In genomic region chr7:127920787-127921438, GRCh38 we compare ENCODE assay signal across 14 cellular contexts.
DNase-seq lines count a peak whose midpoint lies in the region; ATAC-seq, FAIRE-seq and TF ChIP-seq lines count a peak whose summit lies in the region.
"Had no signal": no experiment of that assay in that cellular context is flagged by ENCODE, and none has a peak within 500 bp of the region (broad histone marks: within the 10 kb centered on the region; RNA-seq: fewer than 3 reads in every experiment).

No MANE protein-coding gene starts in this region.

- no peak overlapping the region for H2AFZ ChIP-seq in hepatocyte

- no peak overlapping the region for H3K4me2 ChIP-seq in hepatocyte

- no peaks in the 10 kb centered on the region for H3K36me3 ChIP-seq in BJ (ENCODE audit: control insufficient read depth, insufficient read depth, low read length)
- H3K36me3 ChIP-seq in hepatocyte (replicated peaks; ENCODE audit: insufficient read depth, low read depth): no peaks in the 10 kb centered on the region
- no peaks in the 10 kb centered on the region for H3K36me3 ChIP-seq in MG63
- H3K36me3 ChIP-seq: adrenal gland, right atrium auricular region had no signal

- peaks cover 3% of the 10 kb centered on the region for H4K20me1 ChIP-seq in hepatocyte (ENCODE audit: insufficient read depth, poor library complexity, severe bottlenecking)

- in situ Hi-C loops in astrocyte of the spinal cord (cut with HindIII; ENCODE audit: low sequenced_read_pairs): no loop called here

- H3K27me3 ChIP-seq in BJ (ENCODE audit: control insufficient read depth, insufficient read depth, low read length): no peaks in the 10 kb centered on the region
- H3K27me3 ChIP-seq in hepatocyte: no peaks in the 10 kb centered on the region
- H3K27me3 ChIP-seq in MG63: no peaks in the 10 kb centered on the region
- H3K27me3 ChIP-seq: adrenal gland, right atrium auricular region had no signal

- CTCF ChIA-PET in BJ (lab: Yijun Ruan, JAX) (interaction anchor here (1.2 kb wide), 1 partner anchor 18 kb away, joined by 3 read pairs; no protein-coding TSS in a partner anchor), HEK293T (lab: Yijun Ruan, JAX) (interaction anchor here (0.6 to 1.1 kb wide), 2 partner anchors 113 to 129 kb away, joined by 3 read pairs; no protein-coding TSS in a partner anchor)

- peak; percentile 55 for DNase-seq in BJ (ENCODE audit: low read depth)
- DNase-seq in GM19239 (ENCODE audit: insufficient read length, low spot score): no peak
- peak; percentile 53 for DNase-seq in astrocyte of the spinal cord (ENCODE audit: low read depth, low spot score)
- peak; percentile 39 for DNase-seq in hepatocyte (ENCODE audit: low spot score)
- no peak for DNase-seq in MG63
- DNase-seq in HEK293T (ENCODE audit: extremely low spot score): no peak
- DNase-seq: activated CD4-positive, CD25-positive, alpha-beta regulatory T cell; adrenal gland; CD8-positive, alpha-beta T cell; mammary epithelial cell; stimulated activated CD4-positive, alpha-beta T cell treated with anti-CD3 and anti-CD28 coated beads, Interleukin-2, amount 100 ng/mL, for 48 hours had no signal

- FAIRE-seq in GM19239 (lab: Jason Lieb, UNC): peak; percentile 56

- WGBS in hepatocyte (ENCODE audit: low lambda C conversion rate, missing lambda C conversion rate): 98% methylated on average over 2 of the region's 2 CpGs

- H3K4me1 ChIP-seq in hepatocyte (ENCODE audit: insufficient read depth): peaks cover 4% of the 10 kb centered on the region
- H3K4me1 ChIP-seq: right atrium auricular region had no signal

- H3K27ac ChIP-seq in hepatocyte: no peak overlapping the region
- H3K27ac ChIP-seq: adrenal gland, right atrium auricular region had no signal

- no peaks in the 10 kb centered on the region for H3K9me3 ChIP-seq in hepatocyte (ENCODE audit: low read depth)
- H3K9me3 ChIP-seq in MG63: no peaks in the 10 kb centered on the region
- H3K9me3 ChIP-seq: adrenal gland, right atrium auricular region had no signal

- no peaks in the 10 kb centered on the region for H3K9me2 ChIP-seq in hepatocyte (replicated peaks; ENCODE audit: insufficient read depth)

- no peak for ATAC-seq in HG02571 (IDR thresholded peaks at IDR 0.05; ENCODE audit: unreplicated experiment)
- ATAC-seq: CD8-positive, alpha-beta T cell; esophagus mucosa had no signal

- TF ChIP-seq CTCF in BJ (IDR thresholded peaks at IDR 0.05; ENCODE audit: insufficient read depth, low read depth, low read length): no peak
- TF ChIP-seq CTCF in astrocyte of the spinal cord (IDR thresholded peaks at IDR 0.05; ENCODE audit: low read depth, low read length): no peak
- no peak for TF ChIP-seq CTCF in hepatocyte (IDR thresholded peaks at IDR 0.05; ENCODE audit: poor library complexity)

- no peak overlapping the region for H3K4me3 ChIP-seq in BJ (ENCODE audit: low read depth, low read length)
- H3K4me3 ChIP-seq in astrocyte of the spinal cord (ENCODE audit: low read depth, low read length): no peak overlapping the region
- no peak overlapping the region for H3K4me3 ChIP-seq in hepatocyte
- no peak overlapping the region for H3K4me3 ChIP-seq in MG63
- H3K4me3 ChIP-seq: adrenal gland, right atrium auricular region had no signal

- peaks cover 64% of the 10 kb centered on the region for H3K79me2 ChIP-seq in hepatocyte

- POLR2A ChIA-PET in BJ (lab: Charles Lee): no interaction called here
- POLR2A ChIA-PET in HEK293T (lab: Yijun Ruan, JAX): no interaction called here

TF ChIP-seq in HEK293T, 16 proteins besides CTCF, POLR2A, EP300 and RAD21:
- no peak for TF ChIP-seq FOXM1 (IDR thresholded peaks at IDR 0.05; ENCODE audit: borderline replicate concordance)
- TF ChIP-seq L3MBTL2 (conservative IDR thresholded peaks at IDR 0.05): no peak
- TF ChIP-seq HDGF (IDR thresholded peaks at IDR 0.05; ENCODE audit: borderline replicate concordance): no peak
- no peak for TF ChIP-seq CTBP1 (IDR thresholded peaks at IDR 0.05; ENCODE audit: borderline replicate concordance)
- no peak for TF ChIP-seq FOXA1 (IDR thresholded peaks at IDR 0.05)
- no peak for TF ChIP-seq LEF1 (IDR thresholded peaks at IDR 0.05; ENCODE audit: borderline replicate concordance)
- TF ChIP-seq SUZ12 (IDR thresholded peaks at IDR 0.05): no peak
- TF ChIP-seq ZNF384 (IDR thresholded peaks at IDR 0.05): no peak
- TF ChIP-seq PKNOX1 (IDR thresholded peaks at IDR 0.05): no peak
- TF ChIP-seq TARDBP (IDR thresholded peaks at IDR 0.05): no peak
- TF ChIP-seq BHLHE40 (IDR thresholded peaks at IDR 0.05; ENCODE audit: borderline replicate concordance): no peak
- no peak for TF ChIP-seq SP1 (IDR thresholded peaks at IDR 0.05)
- no peak for TF ChIP-seq NFRKB (IDR thresholded peaks at IDR 0.05)
- TF ChIP-seq ELF4 (IDR thresholded peaks at IDR 0.05): no peak
- TF ChIP-seq ARNT (IDR thresholded peaks at IDR 0.05): no peak
- TF ChIP-seq FOXK2 (IDR thresholded peaks at IDR 0.05): no peak

Comparison
In these comparisons a context has a peak if more than half of its experiments do, and no peak if none do; other contexts are left out.
1. DNase-seq: peak in BJ (single experiment), astrocyte of the spinal cord (single experiment) and hepatocyte (single experiment); none in GM19239 (single experiment), MG63 (single experiment) and HEK293T (single experiment).